Comparison of ENCODE assay signal across 8 cellular contexts in genomic region chr3:124761250-124761796, GRCh38. TPM values are rescaled to one million over a fixed set of nuclear protein-coding genes. Genes with fewer than 3 reads are reported as not detected.
A peak's percentile ranks its signal among the peaks of the same experiment; 100 is the strongest.
DNase-seq lines count a peak whose midpoint lies in the region; ATAC-seq and TF ChIP-seq lines count a peak whose summit lies in the region.

No MANE protein-coding gene starts in this region.

- 7% methylated on average over 15 of the region's 15 CpGs for WGBS in right cardiac atrium

- CTCF ChIA-PET in AG04450 (lab: Charles Lee), result interaction anchor here (0.6 to 5.9 kb wide), 35 partner anchors 10 to 825 kb away, joined by 3 to 177 read pairs (median 4); partner anchors contain the start of gene ITGB5

- intact Hi-C loops in right cardiac atrium (cut with DNase I) (loop anchor here (1.0 to 5.0 kb wide), 3 partner anchors 139 to 141 kb away; no protein-coding TSS in a partner anchor), sciatic nerve (cut with DNase I) (loop anchor here (2.0 kb wide), 1 partner anchor 139 kb away; no protein-coding TSS in a partner anchor)

- peak; percentile 91 to 93 for ATAC-seq in right cardiac atrium
- ATAC-seq in sciatic nerve, result peak; percentile 93
- ATAC-seq in HG03280 (IDR thresholded peaks at IDR 0.05; ENCODE audit: unreplicated experiment), result no peak

- POLR2A ChIA-PET in AG04450 (lab: Yijun Ruan, JAX), result interaction anchor here (0.9 to 1.6 kb wide), 4 partner anchors 10 to 759 kb away, joined by 3 to 6 read pairs (median 4); partner anchors contain the start of gene SNX4

- no peaks in the 10 kb centered on the region for H3K9me3 ChIP-seq in AG04450 (ENCODE audit: control insufficient read depth, insufficient read depth, low read length)
- no peaks in the 10 kb centered on the region for H3K9me3 ChIP-seq in right cardiac atrium (ENCODE audit: control insufficient read depth, low read length)

- peaks cover 2% of the 10 kb centered on the region for H3K4me1 ChIP-seq in right cardiac atrium (ENCODE audit: control insufficient read depth, insufficient read depth, low read length)

- peak; percentile 98 for TF ChIP-seq CTCF in AG04450 (IDR thresholded peaks at IDR 0.05; ENCODE audit: low read depth, low read length)

- peak; percentile 77 for DNase-seq in AG04450 (ENCODE audit: low read depth, low spot score)
- peak; percentile 83 for DNase-seq in GM19240 (ENCODE audit: insufficient read length, low spot score)
- DNase-seq in NCI-H187 treated with DMSO at 0.1 percent for 48 hours (lab: John Stamatoyannopoulos, UW), result peak; percentile 1
- DNase-seq in T-helper 22 cell (ENCODE audit: low read depth), result peak; percentile 34
- peak in 55 of 58 donors; percentile 18 to 92 (median 68) for DNase-seq in anterior cingulate cortex (lab: John Stamatoyannopoulos, UW)
- peak; percentile 91 to 96 (median 94) for DNase-seq in right cardiac atrium
- DNase-seq in sciatic nerve (ENCODE audit: low spot score), result peak; percentile 95

- no peaks in the 10 kb centered on the region for H3K27me3 ChIP-seq in AG04450 (ENCODE audit: control insufficient read depth, insufficient read depth, low read length)
- no peaks in the 10 kb centered on the region for H3K27me3 ChIP-seq in right cardiac atrium (ENCODE audit: control insufficient read depth, insufficient read depth)

- no peak overlapping the region for H3K27ac ChIP-seq in AG04450 (ENCODE audit: low read depth, low read length)
- peak overlapping the region; percentile 40 for H3K27ac ChIP-seq in right cardiac atrium (ENCODE audit: low read length)

- H3K4me3 ChIP-seq in AG04450 (ENCODE audit: low read depth, low read length) (no peak overlapping the region), right cardiac atrium (ENCODE audit: low read length) (no peak overlapping the region)

RNA-seq across cellular contexts. Expression of gene UMPS, which starts 31.1 kb away (rescaled TPM):
- polyA plus RNA-seq in AG04450 (2011; rRNA removed) (25.3 and 27.9 TPM in 2 replicates), right cardiac atrium (4.2 TPM)
- 27.6 and 34.0 TPM in 2 replicates for polyA minus RNA-seq in AG04450 (2011; rRNA and poly(A)+ RNA removed)
- total RNA-seq in right cardiac atrium (10 to 100 TPM in 3 of 4 donors, 1 to 10 TPM in 1; 9.6 to 12.8 (median 10.6) TPM), sciatic nerve (18.3 TPM)

Comparison
In these comparisons a context has a peak if more than half of its experiments do, and no peak if none do; other contexts are left out.
1. DNase-seq: peak in every context shown above with its lines; median percentile 95 in sciatic nerve; 94 in right cardiac atrium; 83 in GM19240; 77 in AG04450; 68 in anterior cingulate cortex; 34 in T-helper 22 cell; 1 in NCI-H187 treated with DMSO at 0.1 percent for 48 hours.